26 cellular contexts compared by ENCODE assay signal in genomic region chr13:71525004-71525403, GRCh38.
DNase-seq lines count a peak whose midpoint lies in the region; ATAC-seq and TF ChIP-seq lines count a peak whose summit lies in the region.
"Had no signal": no experiment of that assay in that cellular context is flagged by ENCODE, and none has a peak within 500 bp of the region (broad histone marks: within the 10 kb centered on the region; RNA-seq: fewer than 3 reads in every experiment).

No MANE protein-coding gene starts in this region.

- peaks cover 26% of the 10 kb centered on the region for H3K4me1 ChIP-seq in left ventricle myocardium inferior
- H3K4me1 ChIP-seq in heart right ventricle: peaks cover 0 to 41% (median 5%) of the 10 kb centered on the region in 9 donors
- H3K4me1 ChIP-seq: BLaER1 treated with 17β-estradiol and CSF1 and Interleukin-3, amounts not matched to agents 10 nM and 100 nM; gastrocnemius medialis; right atrium auricular region; SJCRH30; stomach had no signal

- intact Hi-C loops in left ventricle myocardium inferior (cut with micrococcal nuclease) (no loop called here), heart right ventricle (cut with DNase I) (loop anchor here in 1 of 10 donors (10.0 kb wide), 1 partner anchor 350 kb away; no protein-coding TSS in a partner anchor), CD14-positive monocyte (cut with micrococcal nuclease) (no loop called here)

- DNase-seq in left ventricle myocardium inferior (no peak), heart right ventricle (no peak), kidney tubule cell (ENCODE audit: low spot score) (peak; percentile 2), CD14-positive monocyte (ENCODE audit: low spot score) (no peak)
- DNase-seq: activated CD4-positive, alpha-beta T cell treated with anti-CD3 and anti-CD28 coated beads for 48 hours; aorta; gastrocnemius medialis; HCEC 1CT; mesenchymal stem cell; MV-4-11; naive thymus-derived CD4-positive, alpha-beta T cell; NCI-H187 treated with DMSO at 0.1 percent for 48 hours; SJCRH30; stomach had no signal

- H3K4me3 Mint-ChIP-seq in CD14-positive monocyte: no peak overlapping the region
- H3K4me3 Mint-ChIP-seq: activated naive CD4-positive, alpha-beta T cell treated with anti-CD3 and anti-CD28 coated beads, Interleukin-2, amount 50 U/mL, for 24 hours; activated T-helper 1 cell treated with anti-CD3 and anti-CD28 coated beads, Interleukin-12 subunit alpha, Interleukin-12 subunit beta, Interleukin-2, Interleukin-4 antibody, amounts not matched to agents 30 ng/mL and 10 ng/mL and 1 ng/mL, durations not matched to agents 14 hours and 24 hours and 36 hours; central memory CD8-positive, alpha-beta T cell; naive thymus-derived CD4-positive, alpha-beta T cell; T-helper 1 cell treated with Interleukin-12 subunit alpha and Interleukin-12 subunit beta and Interleukin-4 antibody, amounts not matched to agents 30 μg/mL and 1 μg/mL, for 36 hours had no signal

- no peaks in the 10 kb centered on the region for H3K27me3 ChIP-seq in left ventricle myocardium inferior (ENCODE audit: low read depth)
- H3K27me3 ChIP-seq in heart right ventricle: no peaks in the 10 kb centered on the region
- H3K27me3 ChIP-seq: BLaER1 treated with 17β-estradiol and CSF1 and Interleukin-3, amounts not matched to agents 10 nM and 100 nM; gastrocnemius medialis; right atrium auricular region; SJCRH30; stomach; tibial nerve had no signal

- H3K9me3 Mint-ChIP-seq in CD14-positive monocyte: peaks cover 0 to 8% (median 0%) of the 10 kb centered on the region in 7 donors
- H3K9me3 Mint-ChIP-seq: activated T-helper 1 cell treated with anti-CD3 and anti-CD28 coated beads, Interleukin-12 subunit alpha, Interleukin-12 subunit beta, Interleukin-2, Interleukin-4 antibody, amounts not matched to agents 30 ng/mL and 10 ng/mL and 1 ng/mL, durations not matched to agents 14 hours and 24 hours and 36 hours; T-helper 1 cell treated with Interleukin-12 subunit alpha and Interleukin-12 subunit beta and Interleukin-4 antibody, amounts not matched to agents 30 μg/mL and 1 μg/mL, for 36 hours had no signal

- H3K4me3 ChIP-seq in left ventricle myocardium inferior: peak overlapping the region; percentile 30
- H3K4me3 ChIP-seq in heart right ventricle: peak overlapping the region in 2 of 10 donors; percentile 13 to 26
- H3K4me3 ChIP-seq: BLaER1 treated with 17β-estradiol and CSF1 and Interleukin-3, amounts not matched to agents 10 nM and 100 nM; gastrocnemius medialis; right atrium auricular region; SJCRH30; stomach; tibial nerve had no signal

- no peaks in the 10 kb centered on the region for H3K27me3 Mint-ChIP-seq in CD14-positive monocyte (ENCODE audit: low read depth in 3 of 3)
- H3K27me3 Mint-ChIP-seq: activated naive CD4-positive, alpha-beta T cell treated with anti-CD3 and anti-CD28 coated beads, Interleukin-2, amount 50 U/mL, for 24 hours; central memory CD8-positive, alpha-beta T cell; naive thymus-derived CD4-positive, alpha-beta T cell had no signal

- H3K36me3 Mint-ChIP-seq in CD14-positive monocyte: peaks cover 0 to 3% of the 10 kb centered on the region in 2 donors
- H3K36me3 Mint-ChIP-seq: activated naive CD4-positive, alpha-beta T cell treated with anti-CD3 and anti-CD28 coated beads, Interleukin-2, amount 50 U/mL, for 24 hours; naive thymus-derived CD4-positive, alpha-beta T cell had no signal

- ATAC-seq in heart right ventricle (no peak), SK-N-SH treated with all-trans-retinoic acid at 6 μM for 48 hours (peak; percentile 65), HG02885 (IDR thresholded peaks at IDR 0.05; ENCODE audit: poor library complexity, unreplicated experiment) (no peak), GM19324 (IDR thresholded peaks at IDR 0.05; ENCODE audit: low FRiP score, unreplicated experiment) (no peak), GM18907 (IDR thresholded peaks at IDR 0.05; ENCODE audit: unreplicated experiment) (no peak)
- ATAC-seq: gastrocnemius medialis; naive thymus-derived CD4-positive, alpha-beta T cell had no signal

- 65 to 72% methylated on average over 6 of the region's 6 CpGs for WGBS in heart right ventricle, 2 donors

- H3K27ac ChIP-seq in left ventricle myocardium inferior (replicated peaks): peak overlapping the region; percentile 21
- H3K27ac ChIP-seq in heart right ventricle: peak overlapping the region in 4 of 10 donors; percentile 5 to 46 (median 31)
- H3K27ac ChIP-seq: BLaER1 treated with 17β-estradiol and CSF1 and Interleukin-3, amounts not matched to agents 10 nM and 100 nM; gastrocnemius medialis; KMS-11; right atrium auricular region; SJCRH30; stomach; tibial nerve had no signal

- H3K9me3 ChIP-seq in left ventricle myocardium inferior (replicated peaks): no peaks in the 10 kb centered on the region
- no peaks in the 10 kb centered on the region for H3K9me3 ChIP-seq in heart right ventricle
- H3K9me3 ChIP-seq: BLaER1 treated with 17β-estradiol and CSF1 and Interleukin-3, amounts not matched to agents 10 nM and 100 nM; gastrocnemius medialis; right atrium auricular region; SJCRH30; stomach; tibial nerve had no signal

- H3K36me3 ChIP-seq in left ventricle myocardium inferior: no peaks in the 10 kb centered on the region
- H3K36me3 ChIP-seq in heart right ventricle: no peaks in the 10 kb centered on the region
- H3K36me3 ChIP-seq: BLaER1 treated with 17β-estradiol and CSF1 and Interleukin-3, amounts not matched to agents 10 nM and 100 nM; gastrocnemius medialis; right atrium auricular region; SJCRH30; stomach; tibial nerve had no signal

- H3K4me1 Mint-ChIP-seq in CD14-positive monocyte: no peaks in the 10 kb centered on the region
- H3K4me1 Mint-ChIP-seq: activated naive CD4-positive, alpha-beta T cell treated with anti-CD3 and anti-CD28 coated beads, Interleukin-2, amount 50 U/mL, for 24 hours; central memory CD8-positive, alpha-beta T cell; naive thymus-derived CD4-positive, alpha-beta T cell had no signal

- H3K27ac Mint-ChIP-seq in CD14-positive monocyte: no peak overlapping the region
- H3K27ac Mint-ChIP-seq: activated naive CD4-positive, alpha-beta T cell treated with anti-CD3 and anti-CD28 coated beads, Interleukin-2, amount 50 U/mL, for 24 hours; activated T-helper 1 cell treated with anti-CD3 and anti-CD28 coated beads, Interleukin-12 subunit alpha, Interleukin-12 subunit beta, Interleukin-2, Interleukin-4 antibody, amounts not matched to agents 30 ng/mL and 10 ng/mL and 1 ng/mL, durations not matched to agents 14 hours and 24 hours and 36 hours; naive thymus-derived CD4-positive, alpha-beta T cell; T-helper 1 cell treated with Interleukin-12 subunit alpha and Interleukin-12 subunit beta and Interleukin-4 antibody, amounts not matched to agents 30 μg/mL and 1 μg/mL, for 36 hours had no signal

- TF ChIP-seq CTCF in left ventricle myocardium inferior (IDR thresholded peaks at IDR 0.05; ENCODE audit: borderline replicate concordance): no peak
- no peak for TF ChIP-seq CTCF in heart right ventricle (IDR thresholded peaks at IDR 0.05)
- TF ChIP-seq CTCF in CD14-positive monocyte (IDR thresholded peaks at IDR 0.05): no peak

TF ChIP-seq in SK-N-SH treated with all-trans-retinoic acid at 6 μM for 48 hours, 23 proteins besides CTCF, POLR2A, EP300 and RAD21:
- TF ChIP-seq, protein P1, sequence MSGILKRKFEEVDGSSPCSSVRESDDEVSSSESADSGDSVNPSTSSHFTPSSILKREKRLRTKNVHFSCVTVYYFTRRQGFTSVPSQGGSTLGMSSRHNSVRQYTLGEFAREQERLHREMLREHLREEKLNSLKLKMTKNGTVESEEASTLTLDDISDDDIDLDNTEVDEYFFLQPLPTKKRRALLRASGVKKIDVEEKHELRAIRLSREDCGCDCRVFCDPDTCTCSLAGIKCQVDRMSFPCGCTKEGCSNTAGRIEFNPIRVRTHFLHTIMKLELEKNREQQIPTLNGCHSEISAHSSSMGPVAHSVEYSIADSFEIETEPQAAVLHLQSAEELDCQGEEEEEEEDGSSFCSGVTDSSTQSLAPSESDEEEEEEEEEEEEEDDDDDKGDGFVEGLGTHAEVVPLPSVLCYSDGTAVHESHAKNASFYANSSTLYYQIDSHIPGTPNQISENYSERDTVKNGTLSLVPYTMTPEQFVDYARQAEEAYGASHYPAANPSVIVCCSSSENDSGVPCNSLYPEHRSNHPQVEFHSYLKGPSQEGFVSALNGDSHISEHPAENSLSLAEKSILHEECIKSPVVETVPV (CRISPR knock-in tag; IDR thresholded peaks at IDR 0.05): peak; percentile 23; the same call in 1 of the 2 replicates
- TF ChIP-seq GLIS3 (CRISPR knock-in tag; IDR thresholded peaks at IDR 0.05) (no peak), POU6F1 (CRISPR knock-in tag; IDR thresholded peaks at IDR 0.05; ENCODE audit: borderline replicate concordance, low read depth) (0 out of 2 replicates have a peak, but pooled peaks have one; percentile 14)
TF ChIP-seq in SK-N-SH treated with all-trans-retinoic acid at 6 μM for 48 hours: peak in this region for 2.
